ENCODE assay signal across 1 cellular context in the genomic region with DNA sequence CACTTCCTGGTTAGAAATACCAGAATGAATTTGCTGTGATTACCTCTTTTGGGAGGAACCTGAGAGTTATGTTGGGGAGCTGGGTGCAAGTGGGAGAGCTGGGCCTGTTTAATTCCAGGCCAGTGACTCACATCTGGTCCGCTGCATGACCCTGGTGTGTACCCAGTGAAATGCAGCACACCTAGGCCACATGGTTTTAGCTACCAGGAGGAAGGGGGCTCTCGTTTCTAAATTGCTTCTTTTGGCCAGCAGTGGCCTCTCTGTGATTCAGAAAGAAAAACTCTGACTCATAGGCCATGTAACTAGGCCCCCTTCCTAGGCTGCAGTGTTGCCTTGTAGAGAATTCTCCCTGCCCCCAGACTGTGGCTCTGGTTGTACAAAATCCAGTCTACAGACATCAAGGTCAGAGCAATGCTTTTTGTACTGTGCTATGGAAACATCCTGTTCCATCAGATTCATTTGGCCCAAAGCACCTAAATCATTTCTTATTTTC.
A peak's percentile ranks its signal among the peaks of the same experiment; 100 is the strongest.
TF ChIP-seq lines count a peak whose summit lies in the region.

No MANE protein-coding gene starts in this region.

TF ChIP-seq in HepG2, 621 proteins besides CTCF, POLR2A, EP300 and RAD21 (continued from another document and continues in another):
- TF ChIP-seq, protein P1, sequence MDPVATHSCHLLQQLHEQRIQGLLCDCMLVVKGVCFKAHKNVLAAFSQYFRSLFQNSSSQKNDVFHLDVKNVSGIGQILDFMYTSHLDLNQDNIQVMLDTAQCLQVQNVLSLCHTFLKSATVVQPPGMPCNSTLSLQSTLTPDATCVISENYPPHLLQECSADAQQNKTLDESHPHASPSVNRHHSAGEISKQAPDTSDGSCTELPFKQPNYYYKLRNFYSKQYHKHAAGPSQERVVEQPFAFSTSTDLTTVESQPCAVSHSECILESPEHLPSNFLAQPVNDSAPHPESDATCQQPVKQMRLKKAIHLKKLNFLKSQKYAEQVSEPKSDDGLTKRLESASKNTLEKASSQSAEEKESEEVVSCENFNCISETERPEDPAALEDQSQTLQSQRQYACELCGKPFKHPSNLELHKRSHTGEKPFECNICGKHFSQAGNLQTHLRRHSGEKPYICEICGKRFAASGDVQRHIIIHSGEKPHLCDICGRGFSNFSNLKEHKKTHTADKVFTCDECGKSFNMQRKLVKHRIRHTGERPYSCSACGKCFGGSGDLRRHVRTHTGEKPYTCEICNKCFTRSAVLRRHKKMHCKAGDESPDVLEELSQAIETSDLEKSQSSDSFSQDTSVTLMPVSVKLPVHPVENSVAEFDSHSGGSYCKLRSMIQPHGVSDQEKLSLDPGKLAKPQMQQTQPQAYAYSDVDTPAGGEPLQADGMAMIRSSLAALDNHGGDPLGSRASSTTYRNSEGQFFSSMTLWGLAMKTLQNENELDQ (CRISPR knock-in tag; IDR thresholded peaks at IDR 0.05; ENCODE audit: borderline replicate concordance), result no peak
- no peak for TF ChIP-seq TCF7L2 (IDR thresholded peaks at IDR 0.05; ENCODE audit: low read depth, low read length)
- TF ChIP-seq, protein P2, sequence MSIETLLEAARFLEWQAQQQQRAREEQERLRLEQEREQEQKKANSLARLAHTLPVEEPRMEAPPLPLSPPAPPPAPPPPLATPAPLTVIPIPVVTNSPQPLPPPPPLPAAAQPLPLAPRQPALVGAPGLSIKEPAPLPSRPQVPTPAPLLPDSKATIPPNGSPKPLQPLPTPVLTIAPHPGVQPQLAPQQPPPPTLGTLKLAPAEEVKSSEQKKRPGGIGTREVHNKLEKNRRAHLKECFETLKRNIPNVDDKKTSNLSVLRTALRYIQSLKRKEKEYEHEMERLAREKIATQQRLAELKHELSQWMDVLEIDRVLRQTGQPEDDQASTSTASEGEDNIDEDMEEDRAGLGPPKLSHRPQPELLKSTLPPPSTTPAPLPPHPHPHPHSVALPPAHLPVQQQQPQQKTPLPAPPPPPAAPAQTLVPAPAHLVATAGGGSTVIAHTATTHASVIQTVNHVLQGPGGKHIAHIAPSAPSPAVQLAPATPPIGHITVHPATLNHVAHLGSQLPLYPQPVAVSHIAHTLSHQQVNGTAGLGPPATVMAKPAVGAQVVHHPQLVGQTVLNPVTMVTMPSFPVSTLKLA (IDR thresholded peaks at IDR 0.05), result peak; percentile 65
- no peak for TF ChIP-seq ZSCAN30 (CRISPR knock-in tag; IDR thresholded peaks at IDR 0.05)
- no peak for TF ChIP-seq SOX13 (IDR thresholded peaks at IDR 0.05)
- peak in 1 of 2 experiments; percentile 59; a peak in 1 of 4 replicates for TF ChIP-seq SOX13 (CRISPR knock-in tag; conservative IDR thresholded peaks at IDR 0.05 in 1 of 2, IDR thresholded peaks at IDR 0.05 in 1 of 2)
- TF ChIP-seq ZFP36L1 (CRISPR knock-in tag; IDR thresholded peaks at IDR 0.05), result no peak
- no peak for TF ChIP-seq ZNF569 (CRISPR knock-in tag; IDR thresholded peaks at IDR 0.05; ENCODE audit: borderline replicate concordance)
- TF ChIP-seq, protein P3, sequence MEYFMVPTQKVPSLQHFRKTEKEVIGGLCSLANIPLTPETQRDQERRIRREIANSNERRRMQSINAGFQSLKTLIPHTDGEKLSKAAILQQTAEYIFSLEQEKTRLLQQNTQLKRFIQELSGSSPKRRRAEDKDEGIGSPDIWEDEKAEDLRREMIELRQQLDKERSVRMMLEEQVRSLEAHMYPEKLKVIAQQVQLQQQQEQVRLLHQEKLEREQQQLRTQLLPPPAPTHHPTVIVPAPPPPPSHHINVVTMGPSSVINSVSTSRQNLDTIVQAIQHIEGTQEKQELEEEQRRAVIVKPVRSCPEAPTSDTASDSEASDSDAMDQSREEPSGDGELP (IDR thresholded peaks at IDR 0.05; ENCODE audit: borderline replicate concordance, low read depth), result peak; percentile 70; the same call in 1 of the 2 replicates
- peak; percentile 14; the same call in 1 of the 2 replicates for TF ChIP-seq ARNTL (CRISPR knock-in tag; IDR thresholded peaks at IDR 0.05)
- no peak for TF ChIP-seq ZNF563 (CRISPR knock-in tag; IDR thresholded peaks at IDR 0.05)
- TF ChIP-seq BHLHE40 (IDR thresholded peaks at IDR 0.05; ENCODE audit: low read length), result peak; percentile 43; the same call in 1 of the 2 replicates
- 0 out of 2 replicates have a peak, but pooled peaks have one; percentile 18 for TF ChIP-seq ZNF770 (CRISPR knock-in tag; IDR thresholded peaks at IDR 0.05)
- peak; percentile 71; the same call in 1 of the 2 replicates for TF ChIP-seq ZNF441 (CRISPR knock-in tag; IDR thresholded peaks at IDR 0.05; ENCODE audit: borderline replicate concordance)
- no peak for TF ChIP-seq EED (CRISPR knock-in tag; IDR thresholded peaks at IDR 0.05)
- TF ChIP-seq THYN1 (CRISPR knock-in tag; IDR thresholded peaks at IDR 0.05; ENCODE audit: borderline replicate concordance, low read depth), result no peak
- no peak for TF ChIP-seq SPEN (CRISPR knock-in tag; IDR thresholded peaks at IDR 0.05; ENCODE audit: low read depth)
- TF ChIP-seq CSRNP1 (CRISPR knock-in tag; IDR thresholded peaks at IDR 0.05), result no peak
- TF ChIP-seq ONECUT2 (CRISPR knock-in tag; IDR thresholded peaks at IDR 0.05), result no peak
- TF ChIP-seq KLF6 (CRISPR knock-in tag; IDR thresholded peaks at IDR 0.05), result peak; percentile 38
- TF ChIP-seq, protein P4, sequence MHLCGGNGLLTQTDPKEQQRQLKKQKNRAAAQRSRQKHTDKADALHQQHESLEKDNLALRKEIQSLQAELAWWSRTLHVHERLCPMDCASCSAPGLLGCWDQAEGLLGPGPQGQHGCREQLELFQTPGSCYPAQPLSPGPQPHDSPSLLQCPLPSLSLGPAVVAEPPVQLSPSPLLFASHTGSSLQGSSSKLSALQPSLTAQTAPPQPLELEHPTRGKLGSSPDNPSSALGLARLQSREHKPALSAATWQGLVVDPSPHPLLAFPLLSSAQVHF (CRISPR knock-in tag; IDR thresholded peaks at IDR 0.05), result 0 out of 2 replicates have a peak, but pooled peaks have one; percentile 3
- TF ChIP-seq TEAD3 (CRISPR knock-in tag; optimal IDR thresholded peaks at IDR 0.05; ENCODE audit: borderline replicate concordance), result peak; percentile 97
- peak; percentile 62; the same call in 1 of the 2 replicates for TF ChIP-seq DMAP1 (CRISPR knock-in tag; IDR thresholded peaks at IDR 0.05)
- TF ChIP-seq, protein P5, sequence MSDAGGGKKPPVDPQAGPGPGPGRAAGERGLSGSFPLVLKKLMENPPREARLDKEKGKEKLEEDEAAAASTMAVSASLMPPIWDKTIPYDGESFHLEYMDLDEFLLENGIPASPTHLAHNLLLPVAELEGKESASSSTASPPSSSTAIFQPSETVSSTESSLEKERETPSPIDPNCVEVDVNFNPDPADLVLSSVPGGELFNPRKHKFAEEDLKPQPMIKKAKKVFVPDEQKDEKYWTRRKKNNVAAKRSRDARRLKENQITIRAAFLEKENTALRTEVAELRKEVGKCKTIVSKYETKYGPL (CRISPR knock-in tag; IDR thresholded peaks at IDR 0.05), result no peak
- TF ChIP-seq SMAD3 (CRISPR knock-in tag; IDR thresholded peaks at IDR 0.05), result no peak
- TF ChIP-seq SP140L (CRISPR knock-in tag; IDR thresholded peaks at IDR 0.05; ENCODE audit: borderline replicate concordance), result no peak
- no peak for TF ChIP-seq CBX2 (IDR thresholded peaks at IDR 0.05; ENCODE audit: low read depth, low read length)
- no peak for TF ChIP-seq CBX2 (CRISPR knock-in tag; IDR thresholded peaks at IDR 0.05; ENCODE audit: low read depth)
- no peak for TF ChIP-seq GATAD1 (CRISPR knock-in tag; IDR thresholded peaks at IDR 0.05)
- TF ChIP-seq, protein P6, sequence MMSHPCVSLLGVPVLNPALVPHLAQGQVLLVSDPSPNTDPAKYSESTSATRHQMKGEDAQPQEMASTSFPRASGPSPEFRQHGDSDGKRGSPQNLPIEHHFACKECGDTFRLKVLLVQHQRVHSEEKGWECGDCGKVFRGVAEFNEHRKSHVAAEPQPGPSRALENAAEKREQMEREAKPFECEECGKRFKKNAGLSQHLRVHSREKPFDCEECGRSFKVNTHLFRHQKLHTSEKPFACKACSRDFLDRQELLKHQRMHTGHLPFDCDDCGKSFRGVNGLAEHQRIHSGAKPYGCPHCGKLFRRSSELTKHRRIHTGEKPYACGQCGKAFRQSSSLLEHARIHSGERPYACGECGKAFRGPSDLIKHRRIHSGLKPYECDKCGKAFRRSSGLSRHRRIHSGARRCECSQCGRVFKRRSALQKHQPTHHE (CRISPR knock-in tag; IDR thresholded peaks at IDR 0.05; ENCODE audit: borderline replicate concordance), result no peak
- no peak for TF ChIP-seq SRSF4 (IDR thresholded peaks at IDR 0.05; ENCODE audit: low read depth, low read length, poor library complexity, severe bottlenecking)
- TF ChIP-seq, protein P7, sequence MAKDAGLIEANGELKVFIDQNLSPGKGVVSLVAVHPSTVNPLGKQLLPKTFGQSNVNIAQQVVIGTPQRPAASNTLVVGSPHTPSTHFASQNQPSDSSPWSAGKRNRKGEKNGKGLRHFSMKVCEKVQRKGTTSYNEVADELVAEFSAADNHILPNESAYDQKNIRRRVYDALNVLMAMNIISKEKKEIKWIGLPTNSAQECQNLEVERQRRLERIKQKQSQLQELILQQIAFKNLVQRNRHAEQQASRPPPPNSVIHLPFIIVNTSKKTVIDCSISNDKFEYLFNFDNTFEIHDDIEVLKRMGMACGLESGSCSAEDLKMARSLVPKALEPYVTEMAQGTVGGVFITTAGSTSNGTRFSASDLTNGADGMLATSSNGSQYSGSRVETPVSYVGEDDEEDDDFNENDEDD (CRISPR knock-in tag; IDR thresholded peaks at IDR 0.05; ENCODE audit: borderline replicate concordance), result peak; percentile 42
- no peak for TF ChIP-seq RELA (CRISPR knock-in tag; IDR thresholded peaks at IDR 0.05)
- TF ChIP-seq HMGA1 (CRISPR knock-in tag; conservative IDR thresholded peaks at IDR 0.05), result no peak
- no peak for TF ChIP-seq MAZ (IDR thresholded peaks at IDR 0.05; ENCODE audit: borderline replicate concordance, low read depth, low read length)
- 0 out of 2 replicates have a peak, but pooled peaks have one; percentile 8 for TF ChIP-seq MAZ (CRISPR knock-in tag; IDR thresholded peaks at IDR 0.05; ENCODE audit: low read depth)
- peak; percentile 38; the same call in 1 of the 2 replicates for TF ChIP-seq BORCS8-MEF2B (CRISPR knock-in tag; IDR thresholded peaks at IDR 0.05)
- TF ChIP-seq, protein P8, sequence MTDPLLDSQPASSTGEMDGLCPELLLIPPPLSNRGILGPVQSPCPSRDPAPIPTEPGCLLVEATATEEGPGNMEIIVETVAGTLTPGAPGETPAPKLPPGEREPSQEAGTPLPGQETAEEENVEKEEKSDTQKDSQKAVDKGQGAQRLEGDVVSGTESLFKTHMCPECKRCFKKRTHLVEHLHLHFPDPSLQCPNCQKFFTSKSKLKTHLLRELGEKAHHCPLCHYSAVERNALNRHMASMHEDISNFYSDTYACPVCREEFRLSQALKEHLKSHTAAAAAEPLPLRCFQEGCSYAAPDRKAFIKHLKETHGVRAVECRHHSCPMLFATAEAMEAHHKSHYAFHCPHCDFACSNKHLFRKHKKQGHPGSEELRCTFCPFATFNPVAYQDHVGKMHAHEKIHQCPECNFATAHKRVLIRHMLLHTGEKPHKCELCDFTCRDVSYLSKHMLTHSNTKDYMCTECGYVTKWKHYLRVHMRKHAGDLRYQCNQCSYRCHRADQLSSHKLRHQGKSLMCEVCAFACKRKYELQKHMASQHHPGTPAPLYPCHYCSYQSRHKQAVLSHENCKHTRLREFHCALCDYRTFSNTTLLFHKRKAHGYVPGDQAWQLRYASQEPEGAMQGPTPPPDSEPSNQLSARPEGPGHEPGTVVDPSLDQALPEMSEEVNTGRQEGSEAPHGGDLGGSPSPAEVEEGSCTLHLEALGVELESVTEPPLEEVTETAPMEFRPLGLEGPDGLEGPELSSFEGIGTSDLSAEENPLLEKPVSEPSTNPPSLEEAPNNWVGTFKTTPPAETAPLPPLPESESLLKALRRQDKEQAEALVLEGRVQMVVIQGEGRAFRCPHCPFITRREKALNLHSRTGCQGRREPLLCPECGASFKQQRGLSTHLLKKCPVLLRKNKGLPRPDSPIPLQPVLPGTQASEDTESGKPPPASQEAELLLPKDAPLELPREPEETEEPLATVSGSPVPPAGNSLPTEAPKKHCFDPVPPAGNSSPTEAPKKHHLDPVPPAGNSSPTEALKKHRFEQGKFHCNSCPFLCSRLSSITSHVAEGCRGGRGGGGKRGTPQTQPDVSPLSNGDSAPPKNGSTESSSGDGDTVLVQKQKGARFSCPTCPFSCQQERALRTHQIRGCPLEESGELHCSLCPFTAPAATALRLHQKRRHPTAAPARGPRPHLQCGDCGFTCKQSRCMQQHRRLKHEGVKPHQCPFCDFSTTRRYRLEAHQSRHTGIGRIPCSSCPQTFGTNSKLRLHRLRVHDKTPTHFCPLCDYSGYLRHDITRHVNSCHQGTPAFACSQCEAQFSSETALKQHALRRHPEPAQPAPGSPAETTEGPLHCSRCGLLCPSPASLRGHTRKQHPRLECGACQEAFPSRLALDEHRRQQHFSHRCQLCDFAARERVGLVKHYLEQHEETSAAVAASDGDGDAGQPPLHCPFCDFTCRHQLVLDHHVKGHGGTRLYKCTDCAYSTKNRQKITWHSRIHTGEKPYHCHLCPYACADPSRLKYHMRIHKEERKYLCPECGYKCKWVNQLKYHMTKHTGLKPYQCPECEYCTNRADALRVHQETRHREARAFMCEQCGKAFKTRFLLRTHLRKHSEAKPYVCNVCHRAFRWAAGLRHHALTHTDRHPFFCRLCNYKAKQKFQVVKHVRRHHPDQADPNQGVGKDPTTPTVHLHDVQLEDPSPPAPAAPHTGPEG (CRISPR knock-in tag; IDR thresholded peaks at IDR 0.05), result no peak
